In the genomic region with DNA sequence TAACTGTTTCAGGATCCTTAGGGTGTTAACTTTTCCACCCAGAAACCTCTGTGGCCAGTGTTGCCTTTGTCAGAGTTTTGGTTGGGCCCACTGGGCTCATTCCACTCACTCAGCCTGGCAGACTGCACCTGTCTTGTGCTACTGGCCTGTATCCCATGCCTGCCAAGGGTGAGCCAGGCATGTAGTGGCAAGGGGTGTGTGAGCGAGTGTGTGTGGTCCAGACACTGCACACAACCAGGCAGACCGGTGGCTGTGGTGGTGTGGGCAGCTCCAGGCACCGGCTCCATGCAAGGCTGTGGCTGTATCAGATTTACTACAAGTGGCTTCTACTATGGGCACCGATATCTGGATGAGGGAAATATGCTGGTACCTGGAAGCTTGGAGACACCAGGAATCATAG, we compare ENCODE assay signal across 38 cellular contexts.
"Had no signal": no experiment of that assay in that cellular context is flagged by ENCODE, and none has a peak within 500 bp of the region (broad histone marks: within the 10 kb centered on the region; RNA-seq: fewer than 3 reads in every experiment).

No MANE protein-coding gene starts in this region.

- H3K27me3 Mint-ChIP-seq: activated naive CD4-positive, alpha-beta T cell treated with anti-CD3 and anti-CD28 coated beads, Interleukin-2, amount 10 ng/mL, durations not matched to agents 7 days and 5 days; activated naive CD4-positive, alpha-beta T cell treated with anti-CD3 and anti-CD28 coated beads, Interleukin-2, amount 50 U/mL, for 24 hours; activated naive CD8-positive, alpha-beta T cell; activated naive CD8-positive, alpha-beta T cell treated with anti-CD3 and anti-CD28 coated beads for 36 hours; activated naive CD8-positive, alpha-beta T cell treated with anti-CD3 and anti-CD28 coated beads, Interleukin-2, amount 10 ng/mL, durations not matched to agents 7 days and 5 days; activated naive CD8-positive, alpha-beta T cell treated with anti-CD3 and anti-CD28 coated beads, Interleukin-2, amount 50 U/mL, for 24 hours; activated T-helper 17 cell treated with anti-CD3 and anti-CD28 coated beads, Interleukin-2, amount 50 U/mL, for 72 hours; central memory CD8-positive, alpha-beta T cell had no signal

- H3K4me3 ChIP-seq: adrenal gland, ascending aorta, body of pancreas, breast epithelium, cardiac muscle cell had no signal

- H3K9me3 Mint-ChIP-seq: activated naive CD4-positive, alpha-beta T cell treated with anti-CD3 and anti-CD28 coated beads, Interleukin-2, amount 10 ng/mL, durations not matched to agents 7 days and 5 days; activated naive CD4-positive, alpha-beta T cell treated with anti-CD3 and anti-CD28 coated beads, Interleukin-2, amount 50 U/mL, for 24 hours; activated naive CD8-positive, alpha-beta T cell treated with anti-CD3 and anti-CD28 coated beads, Interleukin-2, amount 50 U/mL, for 24 hours; activated T-cell treated with anti-CD3 and anti-CD28 coated beads, Interleukin-2, amount 50 U/mL, for 24 hours; activated T-helper 17 cell treated with anti-CD3 and anti-CD28 coated beads, Interleukin-2, amount 50 U/mL, for 72 hours had no signal

- H3K36me3 ChIP-seq: adrenal gland, ascending aorta, brain microvascular endothelial cell, breast epithelium, cardiac muscle cell had no signal

- DNase-seq: activated effector memory CD4-positive, alpha-beta T cell treated with anti-CD3 and anti-CD28 coated beads, Interleukin-2, amount 50 U/mL, for 16 hours; activated effector memory CD4-positive, alpha-beta T cell treated with Interleukin-2 at 50 U/mL for 16 hours; activated gamma-delta T cell; activated gamma-delta T cell treated with Interleukin-2 at 50 U/mL for 16 hours; activated naive CD4-positive, alpha-beta T cell; activated naive CD4-positive, alpha-beta T cell treated with anti-CD3 and anti-CD28 coated beads for 36 hours; activated naive CD4-positive, alpha-beta T cell treated with anti-CD3 and anti-CD28 coated beads, Interleukin-2, amount 10 ng/mL, durations not matched to agents 7 days and 5 days; activated naive CD4-positive, alpha-beta T cell treated with anti-CD3 and anti-CD28 coated beads, Interleukin-2, amount 50 U/mL, for 16 hours; activated naive CD4-positive, alpha-beta T cell treated with Interleukin-2 at 50 U/mL for 16 hours; activated naive CD8-positive, alpha-beta T cell treated with anti-CD3 and anti-CD28 coated beads for 36 hours; activated naive CD8-positive, alpha-beta T cell treated with anti-CD3 and anti-CD28 coated beads, Interleukin-2, amount 10 ng/mL, durations not matched to agents 7 days and 5 days; activated naive CD8-positive, alpha-beta T cell treated with anti-CD3 and anti-CD28 coated beads, Interleukin-2, amount 50 U/mL, for 24 hours; activated T-cell treated with anti-CD3 and anti-CD28 coated beads, Interleukin-2, amount 50 U/mL, for 1 hour; activated T-cell treated with anti-CD3 and anti-CD28 coated beads, Interleukin-2, amount 50 U/mL, for 24 hours; activated T-cell treated with anti-CD3 and anti-CD28 coated beads, Interleukin-2, amount 50 U/mL, for 4 hours; activated T-cell treated with anti-CD3 and anti-CD28 coated beads, Interleukin-2, amount 50 U/mL, for 48 hours; activated T-cell treated with anti-CD3 and anti-CD28 coated beads, Interleukin-2, amount 50 U/mL, for 72 hours; adrenal gland; amniotic stem cell; amygdala; anterior cingulate cortex; aorta; body of pancreas; brain microvascular endothelial cell; caudate nucleus; central memory CD4-positive, alpha-beta T cell; cerebellar nuclear complex had no signal

- H3K4me3 Mint-ChIP-seq: activated naive CD4-positive, alpha-beta T cell treated with anti-CD3 and anti-CD28 coated beads for 36 hours; activated naive CD4-positive, alpha-beta T cell treated with anti-CD3 and anti-CD28 coated beads, Interleukin-2, amount 10 ng/mL, durations not matched to agents 7 days and 5 days; activated naive CD4-positive, alpha-beta T cell treated with anti-CD3 and anti-CD28 coated beads, Interleukin-2, amount 50 U/mL, for 24 hours; activated naive CD8-positive, alpha-beta T cell; activated naive CD8-positive, alpha-beta T cell treated with anti-CD3 and anti-CD28 coated beads for 36 hours; activated naive CD8-positive, alpha-beta T cell treated with anti-CD3 and anti-CD28 coated beads, Interleukin-2, amount 10 ng/mL, durations not matched to agents 7 days and 5 days; activated naive CD8-positive, alpha-beta T cell treated with anti-CD3 and anti-CD28 coated beads, Interleukin-2, amount 50 U/mL, for 24 hours; activated T-cell treated with anti-CD3 and anti-CD28 coated beads, Interleukin-2, amount 50 U/mL, for 24 hours; activated T-cell treated with anti-CD3 and anti-CD28 coated beads, Interleukin-2, amount 50 U/mL, for 4 hours; activated T-cell treated with anti-CD3 and anti-CD28 coated beads, Interleukin-2, amount 50 U/mL, for 72 hours; activated T-helper 1 cell treated with anti-CD3 and anti-CD28 coated beads, Interleukin-12 subunit alpha, Interleukin-12 subunit beta, Interleukin-2, Interleukin-4 antibody, amounts not matched to agents 30 ng/mL and 10 ng/mL and 1 ng/mL, durations not matched to agents 14 hours and 24 hours and 36 hours; activated T-helper 17 cell treated with anti-CD3 and anti-CD28 coated beads, Interleukin-2, amount 50 U/mL, for 72 hours; brain; central memory CD8-positive, alpha-beta T cell had no signal

- H3K4me1 Mint-ChIP-seq: activated naive CD4-positive, alpha-beta T cell treated with anti-CD3 and anti-CD28 coated beads, Interleukin-2, amount 10 ng/mL, durations not matched to agents 7 days and 5 days; activated naive CD4-positive, alpha-beta T cell treated with anti-CD3 and anti-CD28 coated beads, Interleukin-2, amount 50 U/mL, for 24 hours; activated naive CD8-positive, alpha-beta T cell treated with anti-CD3 and anti-CD28 coated beads for 36 hours; activated naive CD8-positive, alpha-beta T cell treated with anti-CD3 and anti-CD28 coated beads, Interleukin-2, amount 10 ng/mL, durations not matched to agents 7 days and 5 days; activated naive CD8-positive, alpha-beta T cell treated with anti-CD3 and anti-CD28 coated beads, Interleukin-2, amount 50 U/mL, for 24 hours; activated T-helper 17 cell treated with anti-CD3 and anti-CD28 coated beads, Interleukin-2, amount 50 U/mL, for 72 hours; brain; central memory CD8-positive, alpha-beta T cell had no signal

- H3K27me3 ChIP-seq: adrenal gland, ascending aorta, body of pancreas, brain microvascular endothelial cell, cardiac muscle cell had no signal

- H3K36me3 Mint-ChIP-seq: activated naive CD4-positive, alpha-beta T cell treated with anti-CD3 and anti-CD28 coated beads, Interleukin-2, amount 10 ng/mL, durations not matched to agents 7 days and 5 days; activated naive CD4-positive, alpha-beta T cell treated with anti-CD3 and anti-CD28 coated beads, Interleukin-2, amount 50 U/mL, for 24 hours; activated naive CD8-positive, alpha-beta T cell; activated naive CD8-positive, alpha-beta T cell treated with anti-CD3 and anti-CD28 coated beads for 36 hours; activated naive CD8-positive, alpha-beta T cell treated with anti-CD3 and anti-CD28 coated beads, Interleukin-2, amount 10 ng/mL, durations not matched to agents 7 days and 5 days; brain had no signal

- ATAC-seq: activated naive CD4-positive, alpha-beta T cell treated with anti-CD3 and anti-CD28 coated beads, Interleukin-2, amount 50 U/mL, for 72 hours; activated naive CD8-positive, alpha-beta T cell treated with anti-CD3 and anti-CD28 coated beads, Interleukin-2, amount 50 U/mL, for 24 hours; activated T-cell treated with anti-CD3 and anti-CD28 coated beads, Interleukin-2, amount 50 U/mL, for 4 hours; activated T-cell treated with anti-CD3 and anti-CD28 coated beads, Interleukin-2, amount 50 U/mL, for 72 hours; activated T-helper 17 cell treated with anti-CD3 and anti-CD28 coated beads, Interleukin-2, amount 50 U/mL, for 72 hours; body of pancreas had no signal

- H3K27ac Mint-ChIP-seq: activated naive CD4-positive, alpha-beta T cell treated with anti-CD3 and anti-CD28 coated beads for 36 hours; activated naive CD4-positive, alpha-beta T cell treated with anti-CD3 and anti-CD28 coated beads, Interleukin-2, amount 10 ng/mL, durations not matched to agents 7 days and 5 days; activated naive CD4-positive, alpha-beta T cell treated with anti-CD3 and anti-CD28 coated beads, Interleukin-2, amount 50 U/mL, for 24 hours; activated naive CD4-positive, alpha-beta T cell treated with anti-CD3 and anti-CD28 coated beads, Interleukin-2, amount 50 U/mL, for 72 hours; activated naive CD8-positive, alpha-beta T cell; activated naive CD8-positive, alpha-beta T cell treated with anti-CD3 and anti-CD28 coated beads for 36 hours; activated naive CD8-positive, alpha-beta T cell treated with anti-CD3 and anti-CD28 coated beads, Interleukin-2, amount 10 ng/mL, durations not matched to agents 7 days and 5 days; activated naive CD8-positive, alpha-beta T cell treated with anti-CD3 and anti-CD28 coated beads, Interleukin-2, amount 50 U/mL, for 24 hours; activated T-cell treated with anti-CD3 and anti-CD28 coated beads, Interleukin-2, amount 50 U/mL, for 24 hours; activated T-cell treated with anti-CD3 and anti-CD28 coated beads, Interleukin-2, amount 50 U/mL, for 72 hours; activated T-helper 1 cell treated with anti-CD3 and anti-CD28 coated beads, Interleukin-12 subunit alpha, Interleukin-12 subunit beta, Interleukin-2, Interleukin-4 antibody, amounts not matched to agents 30 ng/mL and 10 ng/mL and 1 ng/mL, durations not matched to agents 14 hours and 24 hours and 36 hours; activated T-helper 17 cell treated with anti-CD3 and anti-CD28 coated beads, Interleukin-2, amount 50 U/mL, for 72 hours; activated T-helper 2 cell treated with anti-CD3 and anti-CD28 coated beads, Interferon-gamma antibody, Interleukin-2, Interleukin-4, amounts not matched to agents 10 μg/mL and 5 μg/mL and 100 μg/mL, durations not matched to agents 14 hours and 24 hours and 36 hours; brain had no signal
